Comparison of ENCODE assay signal across 10 cellular contexts in the genomic region with DNA sequence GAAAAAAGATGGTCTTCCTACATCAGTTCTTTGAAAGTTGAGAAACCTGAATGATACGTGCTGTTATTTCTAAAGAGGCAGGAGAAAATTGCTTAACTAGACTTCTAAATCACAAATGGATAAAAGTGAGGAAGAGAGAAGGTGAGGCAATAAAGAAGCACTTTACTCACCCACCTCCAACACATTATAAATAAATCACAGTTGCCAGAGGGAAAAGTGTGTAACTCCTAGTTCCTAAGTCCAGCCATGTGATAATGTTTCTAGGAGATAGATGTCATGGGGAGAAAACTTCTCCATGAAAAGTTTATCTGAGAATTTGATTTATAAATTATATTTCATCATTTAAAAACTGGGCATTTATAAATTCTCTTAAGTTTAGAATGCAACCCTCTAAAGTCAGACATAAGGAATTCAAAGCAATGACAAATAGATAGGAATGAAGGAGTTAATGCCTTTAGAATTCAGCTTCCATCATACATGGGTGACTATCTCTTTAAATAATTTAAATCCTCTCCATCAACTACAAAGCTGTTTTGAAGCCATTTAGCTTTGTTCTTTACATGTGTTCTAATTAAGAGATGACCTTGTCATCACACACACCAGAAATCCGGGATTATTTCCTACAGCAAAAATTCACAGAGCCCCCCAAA. TPM values are rescaled to one million over a fixed set of nuclear protein-coding genes. Genes with fewer than 3 reads are reported as not detected.
DNase-seq lines count a peak whose midpoint lies in the region; ATAC-seq, FAIRE-seq and TF ChIP-seq lines count a peak whose summit lies in the region.
"Had no signal": no experiment of that assay in that cellular context is flagged by ENCODE, and none has a peak within 500 bp of the region (broad histone marks: within the 10 kb centered on the region; RNA-seq: fewer than 3 reads in every experiment).

No MANE protein-coding gene starts in this region.

- TF ChIP-seq POLR2A in A549 (IDR thresholded peaks at IDR 0.05; ENCODE audit: low read length) (no peak), adrenal gland (IDR thresholded peaks at IDR 0.05) (no peak)

- H3K4me1 ChIP-seq in A549 (peaks cover 67% of the 10 kb centered on the region), adrenal gland (replicated peaks in 1 of 2) (peaks cover 26 to 66% of the 10 kb centered on the region in 2 donors), muscle layer of duodenum (ENCODE audit: control insufficient read depth in 1 of 2, insufficient read depth in 2 of 2, low read length in 2 of 2) (peaks cover 16 to 53% of the 10 kb centered on the region in 2 donors), A673 (ENCODE audit: insufficient read depth, low read length, poor library complexity, severe bottlenecking) (no peaks in the 10 kb centered on the region)
- peaks cover 21% of the 10 kb centered on the region for H3K4me1 ChIP-seq in CD8-positive, alpha-beta memory T cell (ENCODE audit: insufficient read depth, low read length)

- H3K27ac ChIP-seq in A549 (no peak overlapping the region), adrenal gland (peak overlapping the region in 3 of 5 donors; percentile 28 to 64 (median 41)), muscle layer of duodenum (ENCODE audit: low read length) (no peak overlapping the region), A673 (ENCODE audit: low read depth, low read length, poor library complexity, severe bottlenecking) (no peak overlapping the region)
- H3K27ac ChIP-seq in CD8-positive, alpha-beta memory T cell (ENCODE audit: low read depth, low read length), result no peak overlapping the region
- H3K27ac ChIP-seq: RWPE1 had no signal

- H3K4me2 ChIP-seq in A549, result peak overlapping the region; percentile 29; the same call in 2 of the 3 replicates

- H3K27me3 ChIP-seq in CD8-positive, alpha-beta memory T cell (ENCODE audit: insufficient read depth, low read length, poor library complexity, severe bottlenecking), result no peaks in the 10 kb centered on the region
- H3K27me3 ChIP-seq in adrenal gland (no peaks in the 10 kb centered on the region), muscle layer of duodenum (ENCODE audit: low read depth, low read length) (no peaks in the 10 kb centered on the region), A673 (replicated peaks; ENCODE audit: insufficient read depth, low read depth, low read length, poor library complexity) (no peaks in the 10 kb centered on the region)

- CTCF ChIA-PET in A549 (lab: Yijun Ruan, JAX), result no interaction called here
- CTCF ChIA-PET in CD8-positive, alpha-beta memory T cell (lab: Charles Lee), result no interaction called here
- CTCF ChIA-PET in A673 (lab: Charles Lee), result no interaction called here

- peak overlapping the region in 4 of 7 donors; percentile 11 to 65 (median 30) for H3K4me3 Mint-ChIP-seq in CD8-positive, alpha-beta memory T cell

- H3K9me3 Mint-ChIP-seq in CD8-positive, alpha-beta memory T cell, result no peaks in the 10 kb centered on the region

- no peak for ATAC-seq in A549

- intact Hi-C loops in adrenal gland (cut with DNase I), result loop anchor here in 1 of 2 donors (5.0 kb wide), 1 partner anchor 57 kb away; a partner anchor contains a TSS
- intact Hi-C loops in A673 (cut with micrococcal nuclease; ENCODE audit: unreplicated experiment), result no loop called here

- TF ChIP-seq CTCF in A549 (IDR thresholded peaks at IDR 0.05) (no peak), adrenal gland (IDR thresholded peaks at IDR 0.05) (no peak), A673 (conservative IDR thresholded peaks at IDR 0.05; ENCODE audit: low read depth, low read length) (no peak)

- no peaks in the 10 kb centered on the region for H3K36me3 ChIP-seq in CD8-positive, alpha-beta memory T cell (ENCODE audit: insufficient read depth, low read length)
- no peaks in the 10 kb centered on the region for H3K36me3 ChIP-seq in adrenal gland (replicated peaks in 1 of 2)
- H3K36me3 ChIP-seq in muscle layer of duodenum (ENCODE audit: control insufficient read depth in 1 of 2, insufficient read depth in 2 of 2, low read length in 2 of 2), result no peaks in the 10 kb centered on the region
- no peaks in the 10 kb centered on the region for H3K36me3 ChIP-seq in A673 (ENCODE audit: insufficient read depth, low read length, poor library complexity, severe bottlenecking)

- peak overlapping the region in 5 of 8 donors; percentile 0 to 71 (median 13) for H3K27ac Mint-ChIP-seq in CD8-positive, alpha-beta memory T cell

- peaks cover 50 to 69% (median 54%) of the 10 kb centered on the region in 3 donors for H3K4me1 Mint-ChIP-seq in CD8-positive, alpha-beta memory T cell

- no peaks in the 10 kb centered on the region for H3K9me3 ChIP-seq in A549
- no peaks in the 10 kb centered on the region for H3K9me3 ChIP-seq in CD8-positive, alpha-beta memory T cell (ENCODE audit: low read length)
- H3K9me3 ChIP-seq in adrenal gland (replicated peaks in 1 of 3), result no peaks in the 10 kb centered on the region
- no peaks in the 10 kb centered on the region for H3K9me3 ChIP-seq in muscle layer of duodenum (ENCODE audit: control insufficient read depth in 1 of 2, low read length in 2 of 2)
- no peaks in the 10 kb centered on the region for H3K9me3 ChIP-seq in A673 (ENCODE audit: low read depth, low read length, poor library complexity, severe bottlenecking)

- peaks cover 0 to 7% (median 2%) of the 10 kb centered on the region in 3 donors for H3K36me3 Mint-ChIP-seq in CD8-positive, alpha-beta memory T cell

- no TSS peak for BruUV-seq in A673 (replicated peaks; lab: Mats Ljungman, UMichigan)

- H3K4me3 ChIP-seq in A549 (no peak overlapping the region), adrenal gland (peak overlapping the region in 1 of 4 donors; percentile 28), muscle layer of duodenum (ENCODE audit: low read depth in 1 of 2, low read length in 2 of 2) (peak overlapping the region; percentile 14 to 25), A673 (ENCODE audit: low read depth, low read length, poor library complexity, severe bottlenecking) (no peak overlapping the region)
- H3K4me3 ChIP-seq in CD8-positive, alpha-beta memory T cell (ENCODE audit: low read length), result peak overlapping the region; percentile 41

- FAIRE-seq in A549 (lab: Jason Lieb, UNC), result no peak

- 85% methylated on average over 2 of the region's 2 CpGs for WGBS in A549 (ENCODE audit: missing lambda C conversion rate)
- WGBS in adrenal gland, 4 donors, result 37 to 44% (median 41%) methylated on average over 2 of the region's 2 CpGs

- POLR2A ChIA-PET in A549 (lab: Yijun Ruan, JAX) (no interaction called here), A673 (lab: Charles Lee; ENCODE audit: low non-redundant PET) (no interaction called here)
- POLR2A ChIA-PET in CD8-positive, alpha-beta memory T cell (lab: Charles Lee), result no interaction called here

- peaks cover 0 to 4% of the 10 kb centered on the region in 2 donors for H3K27me3 Mint-ChIP-seq in CD8-positive, alpha-beta memory T cell

- DNase-seq in A549 (ENCODE audit: low read depth in 1 of 2, low spot score in 1 of 2) (no peak), adrenal gland (no peak), NCI-H446 (lab: John Stamatoyannopoulos, UW) (no peak), NCI-H2171 (lab: John Stamatoyannopoulos, UW) (no peak), A673 (ENCODE audit: low spot score) (no peak), islet precursor cell (no peak)
- DNase-seq in CD8-positive, alpha-beta memory T cell, result no peak
- DNase-seq: DMS79 treated with DMSO at 0.1 percent for 48 hours had no signal

- no peak for TF ChIP-seq EP300 in A549 (IDR thresholded peaks at IDR 0.05)

- TF ChIP-seq RAD21 in A549 (conservative IDR thresholded peaks at IDR 0.05 in 1 of 2, IDR thresholded peaks at IDR 0.05 in 1 of 2), result no peak

TF ChIP-seq in A549, 52 proteins besides CTCF, POLR2A, EP300 and RAD21 (continues in another document):
- TF ChIP-seq, protein P1, sequence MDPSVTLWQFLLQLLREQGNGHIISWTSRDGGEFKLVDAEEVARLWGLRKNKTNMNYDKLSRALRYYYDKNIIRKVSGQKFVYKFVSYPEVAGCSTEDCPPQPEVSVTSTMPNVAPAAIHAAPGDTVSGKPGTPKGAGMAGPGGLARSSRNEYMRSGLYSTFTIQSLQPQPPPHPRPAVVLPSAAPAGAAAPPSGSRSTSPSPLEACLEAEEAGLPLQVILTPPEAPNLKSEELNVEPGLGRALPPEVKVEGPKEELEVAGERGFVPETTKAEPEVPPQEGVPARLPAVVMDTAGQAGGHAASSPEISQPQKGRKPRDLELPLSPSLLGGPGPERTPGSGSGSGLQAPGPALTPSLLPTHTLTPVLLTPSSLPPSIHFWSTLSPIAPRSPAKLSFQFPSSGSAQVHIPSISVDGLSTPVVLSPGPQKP (IDR thresholded peaks at IDR 0.05; ENCODE audit: low read depth, low read length), result no peak
- TF ChIP-seq HDAC2 (IDR thresholded peaks at IDR 0.05) (no peak), HOXB13 (CRISPR knock-in tag; IDR thresholded peaks at IDR 0.05; ENCODE audit: low read depth) (no peak), KDM1A (IDR thresholded peaks at IDR 0.05; ENCODE audit: low read depth) (no peak), MAZ (IDR thresholded peaks at IDR 0.05; ENCODE audit: borderline replicate concordance, low read depth, low read length) (no peak), BHLHE40 (IDR thresholded peaks at IDR 0.05; ENCODE audit: low read depth, low read length) (no peak), HOXB5 (CRISPR knock-in tag; IDR thresholded peaks at IDR 0.05) (no peak), RARB (CRISPR knock-in tag; IDR thresholded peaks at IDR 0.05) (no peak)
- TF ChIP-seq, protein P2, sequence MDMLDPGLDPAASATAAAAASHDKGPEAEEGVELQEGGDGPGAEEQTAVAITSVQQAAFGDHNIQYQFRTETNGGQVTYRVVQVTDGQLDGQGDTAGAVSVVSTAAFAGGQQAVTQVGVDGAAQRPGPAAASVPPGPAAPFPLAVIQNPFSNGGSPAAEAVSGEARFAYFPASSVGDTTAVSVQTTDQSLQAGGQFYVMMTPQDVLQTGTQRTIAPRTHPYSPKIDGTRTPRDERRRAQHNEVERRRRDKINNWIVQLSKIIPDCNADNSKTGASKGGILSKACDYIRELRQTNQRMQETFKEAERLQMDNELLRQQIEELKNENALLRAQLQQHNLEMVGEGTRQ (IDR thresholded peaks at IDR 0.05), result no peak

RNA-seq across cellular contexts. Expression of a gene that starts 60.0 kb away (rescaled TPM):
- polyA plus RNA-seq in A549 (2011; rRNA removed) (35.5 and 41.7 TPM in 2 replicates), A549 (2017; fragmentation: RNase III; extraction: RNeasy Plus Mini Kit Qiagen cat#74134 plus additional on column Dnase treatment) (18.9 to 22.8 TPM (median 18.9 TPM) in 3 replicates), adrenal gland (10 to 100 TPM in 1 of 3 donors, 1 to 10 TPM in 2; 8.0 to 31.4 (median 8.6) TPM)
- 3.5 and 4.5 TPM in 2 replicates for polyA plus RNA-seq in A549 (2012; cell fraction: cytosol; rRNA removed)
- polyA plus RNA-seq in A549 (2012; cell fraction: nucleus; rRNA removed), result 2.9 and 4.0 TPM in 2 replicates
- 41.8 and 47.2 TPM in 2 replicates for polyA minus RNA-seq in A549 (2011; rRNA and poly(A)+ RNA removed)
- 10 to 100 TPM; 14.6 to 15.7 TPM for total RNA-seq in CD8-positive, alpha-beta memory T cell
- polyA plus RNA-seq in CD8-positive, alpha-beta memory T cell, result 37.6 TPM
- total RNA-seq in adrenal gland (10 to 100 TPM; 27.4 to 75.8 (median 50.0) TPM), A673 (2021) (14.6 and 15.4 TPM in 2 replicates)

Comparison
In these comparisons a context has a peak if more than half of its experiments do, and no peak if none do; other contexts are left out.
1. H3K27ac ChIP-seq: peak in adrenal gland (3 of 5); none in A549 (0 of 2), CD8-positive, alpha-beta memory T cell (single experiment), muscle layer of duodenum (single experiment) and A673 (single experiment).
2. H3K4me3 ChIP-seq: peak in CD8-positive, alpha-beta memory T cell (single experiment) and muscle layer of duodenum (2 of 2); none in A549 (single experiment) and A673 (single experiment).